ENCODE assay signal across 1 cellular context in the genomic region with DNA sequence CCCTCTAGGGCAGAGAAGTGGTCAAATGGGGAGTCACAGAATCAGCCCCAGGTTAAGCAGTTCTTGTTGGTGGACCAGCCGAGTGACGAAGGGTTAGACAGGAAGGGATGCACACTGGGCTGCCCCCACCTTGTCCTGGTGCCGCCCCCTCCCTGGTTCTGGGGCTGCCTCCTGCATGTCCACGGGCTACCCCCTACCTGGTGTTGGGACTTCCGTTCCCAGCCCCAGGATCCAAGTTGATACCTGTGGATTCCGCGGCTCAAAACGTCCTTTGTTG.
TF ChIP-seq lines count a peak whose summit lies in the region.

No MANE protein-coding gene starts in this region.

TF ChIP-seq in HCT116, 20 proteins besides CTCF, POLR2A, EP300 and RAD21 (continued from another document):
- TF ChIP-seq, protein P1, sequence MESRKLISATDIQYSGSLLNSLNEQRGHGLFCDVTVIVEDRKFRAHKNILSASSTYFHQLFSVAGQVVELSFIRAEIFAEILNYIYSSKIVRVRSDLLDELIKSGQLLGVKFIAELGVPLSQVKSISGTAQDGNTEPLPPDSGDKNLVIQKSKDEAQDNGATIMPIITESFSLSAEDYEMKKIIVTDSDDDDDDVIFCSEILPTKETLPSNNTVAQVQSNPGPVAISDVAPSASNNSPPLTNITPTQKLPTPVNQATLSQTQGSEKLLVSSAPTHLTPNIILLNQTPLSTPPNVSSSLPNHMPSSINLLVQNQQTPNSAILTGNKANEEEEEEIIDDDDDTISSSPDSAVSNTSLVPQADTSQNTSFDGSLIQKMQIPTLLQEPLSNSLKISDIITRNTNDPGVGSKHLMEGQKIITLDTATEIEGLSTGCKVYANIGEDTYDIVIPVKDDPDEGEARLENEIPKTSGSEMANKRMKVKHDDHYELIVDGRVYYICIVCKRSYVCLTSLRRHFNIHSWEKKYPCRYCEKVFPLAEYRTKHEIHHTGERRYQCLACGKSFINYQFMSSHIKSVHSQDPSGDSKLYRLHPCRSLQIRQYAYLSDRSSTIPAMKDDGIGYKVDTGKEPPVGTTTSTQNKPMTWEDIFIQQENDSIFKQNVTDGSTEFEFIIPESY (IDR thresholded peaks at IDR 0.05; ENCODE audit: extremely low read depth, insufficient replicate concordance, low read length): no peak
- TF ChIP-seq, protein P2, sequence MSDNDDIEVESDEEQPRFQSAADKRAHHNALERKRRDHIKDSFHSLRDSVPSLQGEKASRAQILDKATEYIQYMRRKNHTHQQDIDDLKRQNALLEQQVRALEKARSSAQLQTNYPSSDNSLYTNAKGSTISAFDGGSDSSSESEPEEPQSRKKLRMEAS (IDR thresholded peaks at IDR 0.05): no peak
